In the genomic region with DNA sequence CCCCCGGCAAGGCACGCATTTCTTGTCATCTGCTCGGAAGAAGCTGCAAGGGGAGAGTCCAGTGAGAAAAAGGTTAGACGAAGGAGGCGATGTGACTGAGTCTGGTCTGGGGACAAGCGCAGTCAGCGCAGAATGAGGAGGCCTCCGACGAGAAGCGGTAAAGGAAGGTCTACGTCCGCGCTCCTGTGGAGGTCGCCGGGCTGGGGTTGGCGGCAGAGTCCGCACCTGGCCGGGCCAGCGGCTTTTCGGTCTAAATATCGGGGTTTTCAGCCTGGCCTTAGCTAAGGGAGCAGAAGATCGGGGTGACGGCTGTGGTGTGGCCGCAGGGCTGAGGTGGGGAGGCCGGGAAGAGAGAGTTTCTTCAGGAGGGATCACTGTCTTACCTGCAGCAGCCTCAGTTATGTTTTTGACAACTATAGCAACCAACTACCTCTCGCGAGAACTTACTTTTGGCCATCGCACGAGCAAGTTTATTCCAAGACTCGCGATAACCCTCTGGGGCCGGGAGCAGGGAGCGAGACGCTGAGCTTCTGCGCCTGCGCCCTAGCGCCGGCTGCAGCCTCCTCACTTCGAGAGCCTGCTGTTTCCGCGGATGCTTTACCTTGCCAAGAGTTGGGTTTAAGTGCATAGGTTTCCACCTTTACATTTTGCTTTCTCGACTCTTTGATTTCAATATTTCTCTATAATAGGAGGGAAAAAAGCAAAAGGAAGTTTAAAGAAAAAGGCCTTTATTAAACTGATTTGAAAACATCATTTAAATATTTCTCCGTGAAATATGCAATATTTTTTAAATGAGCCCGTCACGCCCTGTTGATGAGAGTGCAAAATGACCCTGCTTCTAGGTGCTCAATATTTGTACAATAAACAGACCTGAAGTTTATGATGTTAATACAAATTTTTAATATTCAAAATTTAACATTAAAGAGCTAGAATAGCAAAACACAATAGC, we compare ENCODE assay signal across 8 cellular contexts. TPM values are rescaled to one million over a fixed set of nuclear protein-coding genes. Genes with fewer than 3 reads are reported as not detected.
DNase-seq lines count a peak whose midpoint lies in the region; ATAC-seq and TF ChIP-seq lines count a peak whose summit lies in the region.

TSS of gene CFAP70 (minus strand) at position 534 of the 949 bp plus-strand sequence. CDS start 4,068 bp downstream, outside the sequence.

- in situ Hi-C loops in Caki2 (cut with HindIII; ENCODE audit: low pct_unique_long_range_greater_than_20kb, low sequenced_read_pairs) = no loop called here

- peak within 1 kb of the TSS; percentile 68 for H3K4me2 ChIP-seq in OCI-LY1 (ENCODE audit: low read length)

- no peak for TF ChIP-seq CTCF in OCI-LY1 (IDR thresholded peaks at IDR 0.05; ENCODE audit: low read length)
- no peak for TF ChIP-seq CTCF in epithelial cell of esophagus (IDR thresholded peaks at IDR 0.05; ENCODE audit: insufficient read depth, low read depth, low read length, missing control alignments)

- H3K79me2 ChIP-seq in OCI-LY1 (ENCODE audit: insufficient read depth, low read length) = no peaks in the 10 kb centered on the region

- H3K9ac ChIP-seq in HUES6 (ENCODE audit: low read length) (peak within 1 kb of the TSS; percentile 90), OCI-LY1 (ENCODE audit: low read length) (peak within 1 kb of the TSS; percentile 60)

- no peaks in the 10 kb centered on the region for H3K9me3 ChIP-seq in HUES6 (ENCODE audit: control insufficient read depth, insufficient read depth, low read depth, low read length)
- H3K9me3 ChIP-seq in OCI-LY1 (ENCODE audit: low read length) = no peaks in the 10 kb centered on the region

- no peaks in the 10 kb centered on the region for H3K36me3 ChIP-seq in HUES6 (ENCODE audit: control insufficient read depth, insufficient read depth, low read length)
- no peaks in the 10 kb centered on the region; the same call in 1 of the 2 replicates for H3K36me3 ChIP-seq in OCI-LY1 (ENCODE audit: insufficient read depth, low read length)

- peak; percentile 91 for DNase-seq in Caki2 (ENCODE audit: low read depth)
- peak; percentile 80 for DNase-seq in activated T-cell treated with anti-CD3 and anti-CD28 coated beads for 1 hour (ENCODE audit: low read depth)
- DNase-seq in epithelial cell of esophagus (ENCODE audit: low read depth) = peak; percentile 97
- peak; percentile 93 for DNase-seq in midbrain (lab: John Stamatoyannopoulos, UW)
- peak; percentile 80 to 85 for DNase-seq in stimulated activated CD8-positive, alpha-beta memory T cell treated with anti-CD3 and anti-CD28 coated beads, Interleukin-15, amount 100 ng/mL, for 4 hours (ENCODE audit: low read depth in 2 of 2)

- H3K4me3 ChIP-seq in HUES6 (ENCODE audit: low read depth, low read length) (peak within 1 kb of the TSS; percentile 83), OCI-LY1 (ENCODE audit: low read depth, low read length, poor library complexity, severe bottlenecking) (peak within 1 kb of the TSS; percentile 67), epithelial cell of esophagus (ENCODE audit: low read length) (peak within 1 kb of the TSS; percentile 93)

- H3K9me2 ChIP-seq in OCI-LY1 (ENCODE audit: low read depth, low read length) = no peaks in the 10 kb centered on the region

- H3K27me3 ChIP-seq in HUES6 (ENCODE audit: control insufficient read depth, insufficient read depth, low read length) (peaks cover 8% of the 10 kb centered on the region; the same call in 1 of the 2 replicates), OCI-LY1 (ENCODE audit: insufficient read depth, low read length) (no peaks in the 10 kb centered on the region)

- H3K27ac ChIP-seq in HUES6 (ENCODE audit: low read depth, low read length) = no peak within 1 kb of the TSS
- no peak within 1 kb of the TSS for H3K27ac ChIP-seq in OCI-LY1 (ENCODE audit: low read depth, low read length, poor library complexity, severe bottlenecking)

- peak; percentile 94 for ATAC-seq in GM21423 (IDR thresholded peaks at IDR 0.05; ENCODE audit: unreplicated experiment)

- peaks cover 7% of the 10 kb centered on the region; the same call in 1 of the 2 replicates for H3F3A ChIP-seq in OCI-LY1 (ENCODE audit: insufficient read depth, low read length)

- peak within 1 kb of the TSS; percentile 94 for H2AFZ ChIP-seq in OCI-LY1 (ENCODE audit: low read length)

- no peaks in the 10 kb centered on the region for H4K20me1 ChIP-seq in OCI-LY1 (ENCODE audit: insufficient read depth, low read length)

- no peaks in the 10 kb centered on the region for H3K4me1 ChIP-seq in HUES6 (ENCODE audit: control insufficient read depth, insufficient read depth, low read length)
- peaks cover 17% of the 10 kb centered on the region for H3K4me1 ChIP-seq in OCI-LY1 (ENCODE audit: insufficient read depth, low read length, severe bottlenecking)

RNA-seq across cellular contexts. Expression of gene CFAP70, which starts in this region (rescaled TPM):
- total RNA-seq in Caki2 (2014; rRNA removed; shearing (Covaris generic); ENCODE audit: low replicate concordance) = 0.78 and 3.4 TPM in 2 replicates
